Comparison of ENCODE assay signal across 8 cellular contexts in genomic region chr6:48069280-48069679, GRCh38. TPM values are rescaled to one million over a fixed set of nuclear protein-coding genes. Genes with fewer than 3 reads are reported as not detected.
DNase-seq lines count a peak whose midpoint lies in the region; ATAC-seq and TF ChIP-seq lines count a peak whose summit lies in the region.

No MANE protein-coding gene starts in this region.

- in situ Hi-C loops in HAP-1 (cut with MboI; ENCODE audit: low sequenced_read_pairs): no loop called here

- H3K4me1 ChIP-seq in HAP-1: no peaks in the 10 kb centered on the region

- H3K4me3 ChIP-seq in GM12865 (ENCODE audit: low read depth, low read length) (no peak overlapping the region), HAP-1 (no peak overlapping the region)

- H3K9me3 Mint-ChIP-seq in progenitor cell of endocrine pancreas (ENCODE audit: low read depth): no peaks in the 10 kb centered on the region

- H3K27me3 ChIP-seq in HAP-1 (ENCODE audit: low read depth): peaks cover 8% of the 10 kb centered on the region; the same call in 1 of the 2 replicates

- DNase-seq in GM12865 (ENCODE audit: low read depth) (peak; percentile 2), NCI-H748 (lab: John Stamatoyannopoulos, UW; ENCODE audit: unreplicated experiment) (peak; percentile 87), fibroblast of peridontal ligament (ENCODE audit: extremely low read depth) (peak; percentile 18), progenitor cell of endocrine pancreas (ENCODE audit: low spot score, unreplicated experiment) (no peak), NCI-H1092 treated with DMSO at 0.1 percent for 48 hours (lab: John Stamatoyannopoulos, UW) (no peak), HAP-1 (ENCODE audit: low spot score in 2 of 2) (no peak), HuH-7 (ENCODE audit: low spot score) (no peak)

- no peaks in the 10 kb centered on the region for H3K9me3 ChIP-seq in HAP-1

- no peak for ATAC-seq in HG02759 (IDR thresholded peaks at IDR 0.05; ENCODE audit: unreplicated experiment)

- peak overlapping the region; percentile 69 for H3K4me3 Mint-ChIP-seq in progenitor cell of endocrine pancreas (ENCODE audit: low read depth)

- H3K36me3 Mint-ChIP-seq in progenitor cell of endocrine pancreas (ENCODE audit: insufficient read depth): no peaks in the 10 kb centered on the region

- H3K27me3 Mint-ChIP-seq in progenitor cell of endocrine pancreas: peaks cover 46% of the 10 kb centered on the region

- peak overlapping the region; percentile 2 for H3K27ac Mint-ChIP-seq in progenitor cell of endocrine pancreas

- TF ChIP-seq CTCF in GM12865 (IDR thresholded peaks at IDR 0.05; ENCODE audit: insufficient read depth, low read depth, low read length, missing control alignments): no peak
- no peak for TF ChIP-seq CTCF in progenitor cell of endocrine pancreas (IDR thresholded peaks at IDR 0.05; ENCODE audit: unreplicated experiment)

- no peaks in the 10 kb centered on the region for H3K36me3 ChIP-seq in HAP-1 (replicated peaks)

- H3K4me1 Mint-ChIP-seq in progenitor cell of endocrine pancreas (ENCODE audit: low read depth): peaks cover 9% of the 10 kb centered on the region

RNA-seq across cellular contexts. Expression of gene PTCHD4, which starts 41.7 kb away (rescaled TPM):
- total RNA-seq in progenitor cell of endocrine pancreas: 2.7 and 4.8 TPM in 2 replicates

Comparison
In these comparisons a context has a peak if more than half of its experiments do, and no peak if none do; other contexts are left out.
1. DNase-seq: peak in GM12865 (single experiment), NCI-H748 (single experiment) and fibroblast of peridontal ligament (single experiment); none in progenitor cell of endocrine pancreas (single experiment), NCI-H1092 treated with DMSO at 0.1 percent for 48 hours (single experiment), HAP-1 (0 of 2) and HuH-7 (single experiment).